In the genomic region with DNA sequence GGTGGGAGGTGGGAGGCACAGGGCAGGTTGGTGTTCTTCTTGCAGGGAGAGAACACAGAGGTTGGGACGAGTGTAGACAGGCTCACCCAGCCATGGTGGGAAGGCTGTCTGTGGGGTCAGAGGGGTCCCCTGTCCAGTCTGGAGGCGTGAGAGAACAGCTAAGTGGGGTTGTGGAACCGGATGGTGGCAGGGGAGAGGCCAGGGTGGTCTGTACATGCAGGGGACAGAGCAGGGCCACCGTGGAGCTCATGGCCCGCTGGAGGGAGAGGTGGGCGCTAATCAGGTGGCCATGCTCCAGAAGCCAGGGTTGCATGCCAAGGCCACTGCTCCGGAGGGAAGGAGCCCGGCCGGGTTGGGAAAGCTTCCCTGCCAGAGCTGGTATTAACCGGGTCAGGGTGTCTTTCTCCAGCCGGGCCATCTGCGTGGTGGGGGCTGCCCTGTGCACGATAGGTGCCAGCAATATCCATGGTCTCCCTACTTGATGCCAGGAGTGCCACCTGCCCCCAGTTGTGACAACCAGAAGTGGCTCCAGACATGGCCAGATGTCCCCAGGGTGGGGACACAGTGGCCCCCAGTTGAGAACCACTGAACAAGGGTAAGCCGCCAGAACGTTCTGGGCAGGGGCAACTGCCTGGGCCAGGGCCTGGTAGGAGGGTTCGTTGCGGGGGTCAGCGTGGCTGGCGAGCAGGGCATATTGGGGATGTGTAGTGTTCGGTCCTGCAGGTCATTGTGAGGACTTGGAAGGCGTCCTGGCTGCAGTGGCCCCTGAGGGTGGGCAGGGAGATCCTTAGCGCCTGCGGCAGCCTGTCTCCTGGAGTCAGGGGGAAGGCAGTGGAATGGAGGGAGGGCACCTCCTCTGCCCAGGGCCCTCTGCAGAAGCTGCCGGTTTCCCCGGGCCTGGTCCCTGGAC, we compare ENCODE assay signal across 10 cellular contexts. TPM values are rescaled to one million over a fixed set of nuclear protein-coding genes. Genes with fewer than 3 reads are reported as not detected.
DNase-seq lines count a peak whose midpoint lies in the region; ATAC-seq and TF ChIP-seq lines count a peak whose summit lies in the region.
"Had no signal": no experiment of that assay in that cellular context is flagged by ENCODE, and none has a peak within 500 bp of the region (broad histone marks: within the 10 kb centered on the region; RNA-seq: fewer than 3 reads in every experiment).

No MANE protein-coding gene starts in this region.

- peaks cover 48% of the 10 kb centered on the region for H3K4me1 Mint-ChIP-seq in activated CD8-positive, alpha-beta memory T cell treated with anti-CD3 and anti-CD28 coated beads, Interleukin-2, amount 10 ng/mL, durations not matched to agents 7 days and 5 days
- H3K4me1 Mint-ChIP-seq in activated naive CD8-positive, alpha-beta T cell treated with anti-CD3 and anti-CD28 coated beads, Interleukin-2, amount 10 ng/mL, durations not matched to agents 7 days and 5 days: peaks cover 60% of the 10 kb centered on the region
- peaks cover 72% of the 10 kb centered on the region for H3K4me1 Mint-ChIP-seq in memory B cell

- peaks cover 0 to 29% (median 25%) of the 10 kb centered on the region in 3 donors for H3K36me3 ChIP-seq in tibial artery

- POLR2A ChIA-PET in activated naive CD8-positive, alpha-beta T cell treated with anti-CD3 and anti-CD28 coated beads, Interleukin-2, amount 10 ng/mL, durations not matched to agents 7 days and 5 days (lab: Charles Lee): no interaction called here

- intact Hi-C loops in tibial artery (cut with DNase I; ENCODE audit: low total_unique reads): no loop called here

- CTCF ChIA-PET in activated CD8-positive, alpha-beta memory T cell treated with anti-CD3 and anti-CD28 coated beads, Interleukin-2, amount 10 ng/mL, durations not matched to agents 7 days and 5 days (lab: Charles Lee): interaction anchor here (1.4 to 1.6 kb wide), 2 partner anchors 29 to 277 kb away, joined by 3 to 4 read pairs; no protein-coding TSS in a partner anchor

- H3K27ac Mint-ChIP-seq in activated CD8-positive, alpha-beta memory T cell treated with anti-CD3 and anti-CD28 coated beads, Interleukin-2, amount 10 ng/mL, durations not matched to agents 7 days and 5 days: peak overlapping the region; percentile 58
- peak overlapping the region; percentile 93 for H3K27ac Mint-ChIP-seq in activated naive CD8-positive, alpha-beta T cell treated with anti-CD3 and anti-CD28 coated beads, Interleukin-2, amount 10 ng/mL, durations not matched to agents 7 days and 5 days
- peak overlapping the region; percentile 96 for H3K27ac Mint-ChIP-seq in memory B cell

- no peak for DNase-seq in activated CD8-positive, alpha-beta memory T cell treated with anti-CD3 and anti-CD28 coated beads, Interleukin-2, amount 10 ng/mL, durations not matched to agents 7 days and 5 days
- no peak for DNase-seq in activated CD8-positive, alpha-beta memory T cell treated with anti-CD3 and anti-CD28 coated beads for 24 hours
- no peak for DNase-seq in activated naive CD8-positive, alpha-beta T cell treated with anti-CD3 and anti-CD28 coated beads, Interleukin-2, amount 10 ng/mL, durations not matched to agents 7 days and 5 days
- DNase-seq in memory B cell (ENCODE audit: low spot score in 2 of 2) (no peak), tibial artery (no peak), iPS-NIHi7 (ENCODE audit: extremely low spot score) (no peak), HPDE6-E6E7 (ENCODE audit: extremely low spot score) (no peak)
- DNase-seq in stimulated activated CD4-positive, alpha-beta T cell treated with anti-CD3 and anti-CD28 coated beads, Interleukin-4, amount 100 ng/mL, for 1 hour: no peak
- DNase-seq: ACHN, NCI-H1694 had no signal

- no peak for TF ChIP-seq CTCF in tibial artery (IDR thresholded peaks at IDR 0.05)

- H3K27me3 Mint-ChIP-seq in activated CD8-positive, alpha-beta memory T cell treated with anti-CD3 and anti-CD28 coated beads, Interleukin-2, amount 10 ng/mL, durations not matched to agents 7 days and 5 days: peaks cover 9% of the 10 kb centered on the region
- H3K27me3 Mint-ChIP-seq in activated naive CD8-positive, alpha-beta T cell treated with anti-CD3 and anti-CD28 coated beads, Interleukin-2, amount 10 ng/mL, durations not matched to agents 7 days and 5 days: no peaks in the 10 kb centered on the region
- no peaks in the 10 kb centered on the region for H3K27me3 Mint-ChIP-seq in memory B cell

- no peaks in the 10 kb centered on the region for H3K9me3 Mint-ChIP-seq in activated CD8-positive, alpha-beta memory T cell treated with anti-CD3 and anti-CD28 coated beads, Interleukin-2, amount 10 ng/mL, durations not matched to agents 7 days and 5 days (ENCODE audit: low read depth)
- H3K9me3 Mint-ChIP-seq in activated naive CD8-positive, alpha-beta T cell treated with anti-CD3 and anti-CD28 coated beads, Interleukin-2, amount 10 ng/mL, durations not matched to agents 7 days and 5 days: no peaks in the 10 kb centered on the region
- H3K9me3 Mint-ChIP-seq in memory B cell: no peaks in the 10 kb centered on the region

- peaks cover 7% of the 10 kb centered on the region for H3K36me3 Mint-ChIP-seq in activated CD8-positive, alpha-beta memory T cell treated with anti-CD3 and anti-CD28 coated beads, Interleukin-2, amount 10 ng/mL, durations not matched to agents 7 days and 5 days
- peaks cover 12% of the 10 kb centered on the region for H3K36me3 Mint-ChIP-seq in activated naive CD8-positive, alpha-beta T cell treated with anti-CD3 and anti-CD28 coated beads, Interleukin-2, amount 10 ng/mL, durations not matched to agents 7 days and 5 days
- peaks cover 15% of the 10 kb centered on the region for H3K36me3 Mint-ChIP-seq in memory B cell

- H3K4me1 ChIP-seq in tibial artery: peaks cover 0 to 72% (median 63%) of the 10 kb centered on the region in 4 donors

- ATAC-seq in activated CD8-positive, alpha-beta memory T cell treated with anti-CD3 and anti-CD28 coated beads, Interleukin-2, amount 10 ng/mL, durations not matched to agents 7 days and 5 days: no peak
- ATAC-seq in activated naive CD8-positive, alpha-beta T cell treated with anti-CD3 and anti-CD28 coated beads, Interleukin-2, amount 10 ng/mL, durations not matched to agents 7 days and 5 days (ENCODE audit: low read depth): no peak
- no peak for ATAC-seq in memory B cell (ENCODE audit: low read depth)

- H3K27me3 ChIP-seq in tibial artery: no peaks in the 10 kb centered on the region

- H3K4me3 ChIP-seq in tibial artery: no peak overlapping the region

- H3K9me3 ChIP-seq in tibial artery: no peaks in the 10 kb centered on the region

- H3K27ac ChIP-seq in tibial artery: peak overlapping the region; percentile 59 to 62

- no peak overlapping the region for H3K4me3 Mint-ChIP-seq in activated CD8-positive, alpha-beta memory T cell treated with anti-CD3 and anti-CD28 coated beads, Interleukin-2, amount 10 ng/mL, durations not matched to agents 7 days and 5 days
- peak overlapping the region; percentile 76 for H3K4me3 Mint-ChIP-seq in activated naive CD8-positive, alpha-beta T cell treated with anti-CD3 and anti-CD28 coated beads, Interleukin-2, amount 10 ng/mL, durations not matched to agents 7 days and 5 days
- H3K4me3 Mint-ChIP-seq in memory B cell: peak overlapping the region; percentile 88

RNA-seq across cellular contexts. Expression of gene SNN, which starts 5.1 kb away (rescaled TPM):
- 1 to 10 TPM; 3.0 to 4.0 TPM for total RNA-seq in activated CD8-positive, alpha-beta memory T cell treated with anti-CD3 and anti-CD28 coated beads, Interleukin-2, amount 10 ng/mL, durations not matched to agents 7 days and 5 days
- total RNA-seq in activated naive CD8-positive, alpha-beta T cell treated with anti-CD3 and anti-CD28 coated beads, Interleukin-2, amount 10 ng/mL, durations not matched to agents 7 days and 5 days: 10 to 100 TPM; 30.1 to 31.8 TPM

Comparison
In these comparisons a context has a peak if more than half of its experiments do, and no peak if none do; other contexts are left out.
1. RNA of gene SNN, which starts 5.1 kb away (total RNA-seq): 30.1 to 31.8 TPM in activated naive CD8-positive, alpha-beta T cell treated with anti-CD3 and anti-CD28 coated beads, Interleukin-2, amount 10 ng/mL, durations not matched to agents 7 days and 5 days; 3.0 to 4.0 TPM in activated CD8-positive, alpha-beta memory T cell treated with anti-CD3 and anti-CD28 coated beads, Interleukin-2, amount 10 ng/mL, durations not matched to agents 7 days and 5 days; every median in the first group is over 4 times any median in the second.
2. Peak in every context shown above with its lines, with median percentiles within 50 percentile points of each other: H3K27ac Mint-ChIP-seq.